26 cellular contexts compared by ENCODE assay signal in genomic region chr5:26669523-26669922, GRCh38.
DNase-seq lines count a peak whose midpoint lies in the region; ATAC-seq, FAIRE-seq and TF ChIP-seq lines count a peak whose summit lies in the region.
"Had no signal": no experiment of that assay in that cellular context is flagged by ENCODE, and none has a peak within 500 bp of the region (broad histone marks: within the 10 kb centered on the region; RNA-seq: fewer than 3 reads in every experiment).

No MANE protein-coding gene starts in this region.

- no peak overlapping the region for H4K8ac ChIP-seq in mesenchymal stem cell (ENCODE audit: low read length)

- no peak overlapping the region for H3K9ac ChIP-seq in mesenchymal stem cell (ENCODE audit: low read length)
- H3K9ac ChIP-seq: BLaER1 treated with 17β-estradiol and CSF1 and Interleukin-3, amounts not matched to agents 10 nM and 100 nM; KMS-11 had no signal

- no peak overlapping the region for H3K4ac ChIP-seq in mesenchymal stem cell (ENCODE audit: low read depth in 1 of 2, low read length in 2 of 2)

- no peaks in the 10 kb centered on the region for H3K36me3 Mint-ChIP-seq in chondrocyte (ENCODE audit: low read depth)
- H3K36me3 Mint-ChIP-seq: IgD-negative memory B cell had no signal

- 92% methylated on average over 25 of the region's 25 CpGs for WGBS in mesenchymal stem cell

- no peaks in the 10 kb centered on the region for H3K9me3 ChIP-seq in mesenchymal stem cell (ENCODE audit: control insufficient read depth, low read length)
- no peaks in the 10 kb centered on the region for H3K9me3 ChIP-seq in upper lobe of right lung
- H3K9me3 ChIP-seq: A549; BLaER1 treated with 17β-estradiol and CSF1 and Interleukin-3, amounts not matched to agents 10 nM and 100 nM had no signal

- H2BK12ac ChIP-seq in mesenchymal stem cell (ENCODE audit: low read length in 2 of 2): no peak overlapping the region

- no peak overlapping the region for H2AK5ac ChIP-seq in mesenchymal stem cell (ENCODE audit: low read length, severe bottlenecking)

- H3K27ac ChIP-seq in mesenchymal stem cell (ENCODE audit: low read length, poor library complexity, severe bottlenecking) (no peak overlapping the region), upper lobe of right lung (no peak overlapping the region)
- H3K27ac ChIP-seq: A549; BLaER1 treated with 17β-estradiol and CSF1 and Interleukin-3, amounts not matched to agents 10 nM and 100 nM; KMS-11; RWPE1 had no signal

- H3K27me3 ChIP-seq in mesenchymal stem cell (ENCODE audit: control insufficient read depth in 1 of 2, insufficient read depth in 1 of 2, low read length in 2 of 2) (no peaks in the 10 kb centered on the region), upper lobe of right lung (no peaks in the 10 kb centered on the region)
- H3K27me3 ChIP-seq: BLaER1 treated with 17β-estradiol and CSF1 and Interleukin-3, amounts not matched to agents 10 nM and 100 nM had no signal

- no peak overlapping the region for H2BK120ac ChIP-seq in mesenchymal stem cell (ENCODE audit: low read depth, low read length)

- H3K4me3 ChIP-seq in mesenchymal stem cell (ENCODE audit: insufficient read depth in 1 of 2, low read depth in 1 of 2, low read length in 2 of 2): no peak overlapping the region
- H3K4me3 ChIP-seq in upper lobe of right lung: no peak overlapping the region
- H3K4me3 ChIP-seq: A549; BLaER1 treated with 17β-estradiol and CSF1 and Interleukin-3, amounts not matched to agents 10 nM and 100 nM had no signal

- peaks cover 5% of the 10 kb centered on the region for H3K27me3 Mint-ChIP-seq in chondrocyte (ENCODE audit: low read depth)
- H3K27me3 Mint-ChIP-seq: CD4-positive, alpha-beta T cell; IgD-negative memory B cell had no signal

- H3K4me2 ChIP-seq in mesenchymal stem cell (ENCODE audit: low read length, poor library complexity, severe bottlenecking): no peak overlapping the region
- H3K4me2 ChIP-seq: A549; BLaER1 treated with 17β-estradiol and CSF1 and Interleukin-3, amounts not matched to agents 10 nM and 100 nM; KMS-11 had no signal

- no peaks in the 10 kb centered on the region for H3K36me3 ChIP-seq in mesenchymal stem cell (ENCODE audit: control insufficient read depth in 1 of 2, insufficient read depth in 2 of 2, low read depth in 1 of 2, low read length in 2 of 2)
- no peaks in the 10 kb centered on the region for H3K36me3 ChIP-seq in upper lobe of right lung
- H3K36me3 ChIP-seq: BLaER1 treated with 17β-estradiol and CSF1 and Interleukin-3, amounts not matched to agents 10 nM and 100 nM had no signal

- no peaks in the 10 kb centered on the region for H3K9me3 Mint-ChIP-seq in chondrocyte (ENCODE audit: low read depth)

- DNase-seq in HTR-8/SVneo (ENCODE audit: insufficient read length, low spot score) (no peak), chondrocyte (ENCODE audit: low spot score) (peak; percentile 91), mesenchymal stem cell (no peak), upper lobe of right lung (peak; percentile 62), NCI-H2029 treated with DMSO at 0.1 percent for 48 hours (lab: John Stamatoyannopoulos, UW) (no peak), COLO668 (lab: John Stamatoyannopoulos, UW; ENCODE audit: unreplicated experiment) (no peak)
- DNase-seq: AML-193; CD4-positive, alpha-beta T cell; COR-L47; DMS79 treated with DMSO at 0.1 percent for 48 hours; GF-D8; GOT3; HCEC 1CT; MM.1S; NCI-H1694; NCI-H2081; NCI-H2227 treated with DMSO at 0.1 percent for 48 hours; NCI-H526 treated with DMSO at 0.1 percent for 48 hours; SHP77 treated with DMSO at 0.1 percent for 48 hours had no signal

- no peak overlapping the region for H3K4me3 Mint-ChIP-seq in chondrocyte (ENCODE audit: unreplicated experiment)
- H3K4me3 Mint-ChIP-seq: CD4-positive, alpha-beta T cell; IgD-negative memory B cell had no signal

- no peak overlapping the region for H3K18ac ChIP-seq in mesenchymal stem cell (ENCODE audit: low read depth in 1 of 2, low read length in 2 of 2)

- no peaks in the 10 kb centered on the region for H3K79me1 ChIP-seq in mesenchymal stem cell (replicated peaks; ENCODE audit: low read length, poor library complexity, severe bottlenecking)

- H3K27ac Mint-ChIP-seq in chondrocyte (ENCODE audit: unreplicated experiment): no peak overlapping the region
- H3K27ac Mint-ChIP-seq: CD4-positive, alpha-beta T cell; IgD-negative memory B cell had no signal

- H3K4me1 Mint-ChIP-seq in chondrocyte (ENCODE audit: low read depth): no peaks in the 10 kb centered on the region
- H3K4me1 Mint-ChIP-seq: IgD-negative memory B cell had no signal

- H2AFZ ChIP-seq in mesenchymal stem cell (ENCODE audit: low read depth, low read length): no peak overlapping the region

- H2BK15ac ChIP-seq in mesenchymal stem cell (ENCODE audit: low read depth, poor library complexity, severe bottlenecking): no peak overlapping the region

- intact Hi-C loops in upper lobe of right lung (cut with DNase I): no loop called here

- ATAC-seq in upper lobe of right lung (peak; percentile 27), HG03039 (IDR thresholded peaks at IDR 0.05; ENCODE audit: unreplicated experiment) (no peak)
- ATAC-seq: A549 had no signal

- H4K91ac ChIP-seq in mesenchymal stem cell (ENCODE audit: low read length): peak overlapping the region; percentile 39

- TF ChIP-seq CTCF in chondrocyte (IDR thresholded peaks at IDR 0.05) (no peak), upper lobe of right lung (IDR thresholded peaks at IDR 0.05) (no peak)

- no peak overlapping the region for H2BK5ac ChIP-seq in mesenchymal stem cell (ENCODE audit: low read depth, low read length, poor library complexity, severe bottlenecking)

- peak; percentile 23 for FAIRE-seq in HTR-8/SVneo (lab: Jason Lieb, UNC)
- FAIRE-seq: A549, GM12891 had no signal

- H3K4me1 ChIP-seq in mesenchymal stem cell (ENCODE audit: control insufficient read depth, insufficient read depth, low read depth, low read length): no peaks in the 10 kb centered on the region
- no peaks in the 10 kb centered on the region for H3K4me1 ChIP-seq in upper lobe of right lung
- H3K4me1 ChIP-seq: A549; BLaER1 treated with 17β-estradiol and CSF1 and Interleukin-3, amounts not matched to agents 10 nM and 100 nM had no signal

- H3K14ac ChIP-seq in mesenchymal stem cell (ENCODE audit: low read length in 2 of 2): no peak overlapping the region

- no peak overlapping the region for H3K23ac ChIP-seq in mesenchymal stem cell (ENCODE audit: low read length in 2 of 2)

Comparison
In these comparisons a context has a peak if more than half of its experiments do, and no peak if none do; other contexts are left out.
1. DNase-seq: peak in chondrocyte (single experiment) and upper lobe of right lung (single experiment); none in HTR-8/SVneo (single experiment), mesenchymal stem cell (single experiment), NCI-H2029 treated with DMSO at 0.1 percent for 48 hours (single experiment) and COLO668 (single experiment).